ENCODE assay signal across 32 cellular contexts in the genomic region with DNA sequence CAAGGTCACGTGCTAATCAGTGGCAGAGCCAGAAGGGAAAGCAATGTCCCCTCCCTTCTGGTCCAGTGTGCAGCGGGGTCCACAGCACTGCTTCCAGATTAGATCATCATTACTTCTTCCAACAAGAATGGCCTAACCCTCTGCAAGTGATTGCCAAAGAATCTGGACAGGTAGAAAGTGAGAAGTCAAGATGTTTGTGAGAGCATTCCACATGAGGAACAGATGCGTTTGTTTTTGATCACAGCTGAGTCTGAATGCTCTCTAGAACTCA.
"Had no signal": no experiment of that assay in that cellular context is flagged by ENCODE, and none has a peak within 500 bp of the region (broad histone marks: within the 10 kb centered on the region; RNA-seq: fewer than 3 reads in every experiment).

No MANE protein-coding gene starts in this region.

- H3K36me3 ChIP-seq: gastroesophageal sphincter, ovary, prostate gland had no signal

- H3K4me1 ChIP-seq: prostate gland had no signal

- H3K27ac ChIP-seq: dorsolateral prefrontal cortex, gastroesophageal sphincter, ovary, prostate gland, skin epidermis, VCaP had no signal

- H3K27me3 Mint-ChIP-seq: brain had no signal

- ATAC-seq: gastroesophageal sphincter; left cardiac atrium; sciatic nerve; stimulated activated memory B cell treated with anti-CD40 and anti-IgM and Interleukin-4, amounts not matched to agents 10 μg/mL and 1 μg/mL and 100 μg/mL, for 72 hours; stimulated activated naive CD8-positive, alpha-beta T cell treated with anti-CD3 and anti-CD28 coated beads, Interleukin-15, amount 100 ng/mL, for 72 hours had no signal

- H3K4me3 Mint-ChIP-seq: activated naive CD8-positive, alpha-beta T cell; brain; natural killer cell; stimulated activated memory B cell treated with anti-CD40 and anti-IgM and Interleukin-4, amounts not matched to agents 10 μg/mL and 1 μg/mL and 100 μg/mL, for 72 hours; stimulated activated naive CD8-positive, alpha-beta T cell treated with anti-CD3 and anti-CD28 coated beads, Interleukin-15, amount 100 ng/mL, for 72 hours; T-helper 1 cell treated with Interleukin-12 subunit alpha and Interleukin-12 subunit beta and Interleukin-4 antibody, amounts not matched to agents 30 μg/mL and 1 μg/mL, for 36 hours had no signal

- H3K9me3 Mint-ChIP-seq: brain; natural killer cell; stimulated activated memory B cell treated with anti-CD40 and anti-IgM and Interleukin-4, amounts not matched to agents 10 μg/mL and 1 μg/mL and 100 μg/mL, for 72 hours; stimulated activated naive CD8-positive, alpha-beta T cell treated with anti-CD3 and anti-CD28 coated beads, Interleukin-15, amount 100 ng/mL, for 72 hours; T-helper 1 cell treated with Interleukin-12 subunit alpha and Interleukin-12 subunit beta and Interleukin-4 antibody, amounts not matched to agents 30 μg/mL and 1 μg/mL, for 36 hours had no signal

- DNase-seq: activated CD4-positive, alpha-beta T cell treated with anti-CD3 and anti-CD28 coated beads for 4 hours; activated CD4-positive, alpha-beta T cell treated with anti-CD3 and anti-CD28 coated beads, Interleukin-2, amount 50 U/mL, for 4 hours; activated CD8-positive, alpha-beta memory T cell treated with anti-CD3 and anti-CD28 coated beads for 24 hours; activated effector memory CD4-positive, alpha-beta T cell treated with Interleukin-2 at 50 U/mL for 16 hours; activated naive CD4-positive, alpha-beta T cell treated with Interleukin-2 at 50 U/mL for 16 hours; anterior cingulate cortex; dorsolateral prefrontal cortex; effector memory CD4-positive, alpha-beta T cell; hippocampal formation; left cardiac atrium; mammary epithelial cell; midbrain; natural killer cell; ovary; retina; stimulated activated CD4-positive, alpha-beta T cell treated with anti-CD3 and anti-CD28 coated beads, Interleukin-1b, Interleukin-23, amount 100 ng/mL, for 48 hours; stimulated activated CD4-positive, alpha-beta T cell treated with anti-CD3 and anti-CD28 coated beads, Interleukin-4, amount 100 ng/mL, for 4 hours; stimulated activated CD8-positive, alpha-beta memory T cell treated with anti-CD3 and anti-CD28 coated beads, Interleukin-4, amount 100 ng/mL, for 48 hours; stimulated activated naive CD8-positive, alpha-beta T cell treated with anti-CD3 and anti-CD28 coated beads, Interleukin-15, amount 100 ng/mL, for 72 hours; substantia nigra; SW 1271; T-helper 9 cell had no signal

- H3K9me3 ChIP-seq: gastroesophageal sphincter, ovary, prostate gland had no signal

- H3K36me3 Mint-ChIP-seq: activated naive CD8-positive, alpha-beta T cell; brain; natural killer cell; stimulated activated memory B cell treated with anti-CD40 and anti-IgM and Interleukin-4, amounts not matched to agents 10 μg/mL and 1 μg/mL and 100 μg/mL, for 72 hours had no signal

- H3K27ac Mint-ChIP-seq: activated naive CD8-positive, alpha-beta T cell; natural killer cell; stimulated activated memory B cell treated with anti-CD40 and anti-IgM and Interleukin-4, amounts not matched to agents 10 μg/mL and 1 μg/mL and 100 μg/mL, for 72 hours; stimulated activated naive CD8-positive, alpha-beta T cell treated with anti-CD3 and anti-CD28 coated beads, Interleukin-15, amount 100 ng/mL, for 72 hours; T-helper 1 cell treated with Interleukin-12 subunit alpha and Interleukin-12 subunit beta and Interleukin-4 antibody, amounts not matched to agents 30 μg/mL and 1 μg/mL, for 36 hours had no signal

- H3K27me3 ChIP-seq: gastroesophageal sphincter, ovary had no signal

- H3K4me3 ChIP-seq: coronary artery, dorsolateral prefrontal cortex, gastroesophageal sphincter, ovary, prostate gland, skin epidermis had no signal
